ENCODE assay signal across 24 cellular contexts in the genomic region with DNA sequence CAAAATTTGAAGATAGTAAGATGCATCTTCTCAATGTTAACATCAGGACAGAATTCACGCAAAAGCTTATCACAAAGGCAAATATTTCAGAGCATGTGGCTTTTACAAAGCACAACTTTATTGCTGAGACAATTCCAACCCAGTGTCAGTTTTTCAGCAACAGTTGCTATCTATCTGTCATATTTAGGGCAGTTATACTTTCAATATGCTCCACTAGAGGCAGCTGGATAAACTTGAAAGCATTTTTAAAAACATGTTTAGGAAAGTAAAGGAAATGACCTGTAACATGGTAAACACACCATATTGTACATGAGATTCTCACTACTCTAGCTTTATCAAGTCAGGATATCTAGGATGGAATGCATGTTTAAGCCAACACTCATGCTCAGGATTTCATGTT.
"Had no signal": no experiment of that assay in that cellular context is flagged by ENCODE, and none has a peak within 500 bp of the region (broad histone marks: within the 10 kb centered on the region; RNA-seq: fewer than 3 reads in every experiment).

No MANE protein-coding gene starts in this region.

- H3K9me3 ChIP-seq: mucosa of descending colon, prostate gland, suprapubic skin, transverse colon, vagina had no signal

- ATAC-seq: activated T-helper 17 cell treated with anti-CD3 and anti-CD28 coated beads, Interleukin-2, amount 50 U/mL, for 72 hours; left ventricle myocardium superior; mucosa of descending colon; naive thymus-derived CD4-positive, alpha-beta T cell; right cardiac atrium; stimulated activated naive CD8-positive, alpha-beta T cell treated with anti-CD3 and anti-CD28 coated beads, Interleukin-15, amount 100 ng/mL, for 72 hours had no signal

- H3K36me3 ChIP-seq: prostate gland, suprapubic skin, transverse colon, vagina had no signal

- H3K27ac ChIP-seq: coronary artery, prostate gland, suprapubic skin, transverse colon, vagina had no signal

- H3K4me3 ChIP-seq: coronary artery, mucosa of descending colon, prostate gland, suprapubic skin, transverse colon, vagina had no signal

- H3K9me3 Mint-ChIP-seq: activated CD4-positive, alpha-beta memory T cell treated with anti-CD3 and anti-CD28 coated beads, Interleukin-2, amount 10 ng/mL, durations not matched to agents 7 days and 5 days; activated naive CD8-positive, alpha-beta T cell treated with anti-CD3 and anti-CD28 coated beads for 36 hours; activated T-helper 17 cell treated with anti-CD3 and anti-CD28 coated beads, Interleukin-2, amount 50 U/mL, for 72 hours; T-helper 2 cell treated with Interferon-gamma antibody and Interleukin-4, amounts not matched to agents 5 μg/mL and 100 μg/mL, for 36 hours had no signal

- H3K27me3 Mint-ChIP-seq: activated CD4-positive, alpha-beta memory T cell treated with anti-CD3 and anti-CD28 coated beads, Interleukin-2, amount 10 ng/mL, durations not matched to agents 7 days and 5 days; activated naive CD8-positive, alpha-beta T cell treated with anti-CD3 and anti-CD28 coated beads for 36 hours; activated T-helper 17 cell treated with anti-CD3 and anti-CD28 coated beads, Interleukin-2, amount 50 U/mL, for 72 hours; stimulated activated naive CD8-positive, alpha-beta T cell treated with anti-CD3 and anti-CD28 coated beads, Interleukin-15, amount 100 ng/mL, for 72 hours had no signal

- H3K27me3 ChIP-seq: suprapubic skin, transverse colon, vagina had no signal

- H3K4me1 ChIP-seq: prostate gland, suprapubic skin, transverse colon, vagina had no signal

- H3K4me1 Mint-ChIP-seq: activated CD4-positive, alpha-beta memory T cell treated with anti-CD3 and anti-CD28 coated beads, Interleukin-2, amount 10 ng/mL, durations not matched to agents 7 days and 5 days; activated naive CD8-positive, alpha-beta T cell treated with anti-CD3 and anti-CD28 coated beads for 36 hours; activated T-helper 17 cell treated with anti-CD3 and anti-CD28 coated beads, Interleukin-2, amount 50 U/mL, for 72 hours; naive thymus-derived CD4-positive, alpha-beta T cell; stimulated activated naive CD8-positive, alpha-beta T cell treated with anti-CD3 and anti-CD28 coated beads, Interleukin-15, amount 100 ng/mL, for 72 hours had no signal

- H3K36me3 Mint-ChIP-seq: activated naive CD8-positive, alpha-beta T cell treated with anti-CD3 and anti-CD28 coated beads for 36 hours; brain; naive thymus-derived CD4-positive, alpha-beta T cell had no signal

- H3K27ac Mint-ChIP-seq: activated CD4-positive, alpha-beta memory T cell treated with anti-CD3 and anti-CD28 coated beads, Interleukin-2, amount 10 ng/mL, durations not matched to agents 7 days and 5 days; activated naive CD8-positive, alpha-beta T cell treated with anti-CD3 and anti-CD28 coated beads for 36 hours; activated T-helper 17 cell treated with anti-CD3 and anti-CD28 coated beads, Interleukin-2, amount 50 U/mL, for 72 hours; brain; naive thymus-derived CD4-positive, alpha-beta T cell; stimulated activated naive CD8-positive, alpha-beta T cell treated with anti-CD3 and anti-CD28 coated beads, Interleukin-15, amount 100 ng/mL, for 72 hours; T-helper 2 cell treated with Interferon-gamma antibody and Interleukin-4, amounts not matched to agents 5 μg/mL and 100 μg/mL, for 36 hours had no signal

- H3K4me3 Mint-ChIP-seq: activated CD4-positive, alpha-beta memory T cell treated with anti-CD3 and anti-CD28 coated beads, Interleukin-2, amount 10 ng/mL, durations not matched to agents 7 days and 5 days; activated naive CD8-positive, alpha-beta T cell treated with anti-CD3 and anti-CD28 coated beads for 36 hours; activated T-helper 17 cell treated with anti-CD3 and anti-CD28 coated beads, Interleukin-2, amount 50 U/mL, for 72 hours; brain; naive thymus-derived CD4-positive, alpha-beta T cell; stimulated activated naive CD8-positive, alpha-beta T cell treated with anti-CD3 and anti-CD28 coated beads, Interleukin-15, amount 100 ng/mL, for 72 hours; T-helper 2 cell treated with Interferon-gamma antibody and Interleukin-4, amounts not matched to agents 5 μg/mL and 100 μg/mL, for 36 hours had no signal

- DNase-seq: activated CD4-positive, alpha-beta memory T cell treated with anti-CD3 and anti-CD28 coated beads, Interleukin-2, amount 10 ng/mL, durations not matched to agents 7 days and 5 days; activated CD4-positive, alpha-beta T cell treated with anti-CD3 and anti-CD28 coated beads for 48 hours; activated CD4-positive, CD25-positive, alpha-beta regulatory T cell; activated naive CD4-positive, alpha-beta T cell; activated naive CD8-positive, alpha-beta T cell treated with anti-CD3 and anti-CD28 coated beads for 36 hours; activated T-cell treated with anti-CD3 and anti-CD28 coated beads, Interleukin-2, amount 50 U/mL, for 1 hour; amygdala; central memory CD4-positive, alpha-beta T cell; left ventricle myocardium superior; mucosa of descending colon; naive thymus-derived CD4-positive, alpha-beta T cell; right cardiac atrium; small intestine; stimulated activated CD4-positive, alpha-beta T cell treated with anti-CD3 and anti-CD28 coated beads, Interleukin-15, amount 100 ng/mL, for 24 hours; stimulated activated CD4-positive, alpha-beta T cell treated with anti-CD3 and anti-CD28 coated beads, Interleukin-2, amount 100 ng/mL, for 48 hours; stimulated activated naive CD8-positive, alpha-beta T cell treated with anti-CD3 and anti-CD28 coated beads, Interleukin-15, amount 100 ng/mL, for 72 hours; transverse colon had no signal
